ENCODE assay signal across 1 cellular context in the genomic region with DNA sequence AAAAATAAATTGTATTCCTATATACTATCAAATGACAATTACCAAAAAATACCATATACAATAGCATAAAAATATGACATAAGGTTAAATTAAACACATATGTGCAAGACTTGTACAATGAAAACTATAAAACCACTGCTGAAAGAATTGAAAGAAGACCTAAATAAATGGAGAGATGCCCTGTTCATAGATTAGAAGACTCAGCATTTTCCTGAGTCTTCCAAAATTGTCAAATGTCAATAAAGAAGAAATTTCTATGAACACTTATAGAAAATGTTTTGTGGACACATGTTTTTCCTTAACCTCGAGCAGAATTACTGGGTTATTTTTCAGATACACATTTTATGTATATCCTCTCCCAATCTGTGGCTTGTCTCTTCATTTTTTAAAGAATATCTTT.
TF ChIP-seq lines count a peak whose summit lies in the region.

No MANE protein-coding gene starts in this region.

TF ChIP-seq in A549, 52 proteins besides CTCF, POLR2A, EP300 and RAD21 (continued from another document):
- TF ChIP-seq, protein P1, sequence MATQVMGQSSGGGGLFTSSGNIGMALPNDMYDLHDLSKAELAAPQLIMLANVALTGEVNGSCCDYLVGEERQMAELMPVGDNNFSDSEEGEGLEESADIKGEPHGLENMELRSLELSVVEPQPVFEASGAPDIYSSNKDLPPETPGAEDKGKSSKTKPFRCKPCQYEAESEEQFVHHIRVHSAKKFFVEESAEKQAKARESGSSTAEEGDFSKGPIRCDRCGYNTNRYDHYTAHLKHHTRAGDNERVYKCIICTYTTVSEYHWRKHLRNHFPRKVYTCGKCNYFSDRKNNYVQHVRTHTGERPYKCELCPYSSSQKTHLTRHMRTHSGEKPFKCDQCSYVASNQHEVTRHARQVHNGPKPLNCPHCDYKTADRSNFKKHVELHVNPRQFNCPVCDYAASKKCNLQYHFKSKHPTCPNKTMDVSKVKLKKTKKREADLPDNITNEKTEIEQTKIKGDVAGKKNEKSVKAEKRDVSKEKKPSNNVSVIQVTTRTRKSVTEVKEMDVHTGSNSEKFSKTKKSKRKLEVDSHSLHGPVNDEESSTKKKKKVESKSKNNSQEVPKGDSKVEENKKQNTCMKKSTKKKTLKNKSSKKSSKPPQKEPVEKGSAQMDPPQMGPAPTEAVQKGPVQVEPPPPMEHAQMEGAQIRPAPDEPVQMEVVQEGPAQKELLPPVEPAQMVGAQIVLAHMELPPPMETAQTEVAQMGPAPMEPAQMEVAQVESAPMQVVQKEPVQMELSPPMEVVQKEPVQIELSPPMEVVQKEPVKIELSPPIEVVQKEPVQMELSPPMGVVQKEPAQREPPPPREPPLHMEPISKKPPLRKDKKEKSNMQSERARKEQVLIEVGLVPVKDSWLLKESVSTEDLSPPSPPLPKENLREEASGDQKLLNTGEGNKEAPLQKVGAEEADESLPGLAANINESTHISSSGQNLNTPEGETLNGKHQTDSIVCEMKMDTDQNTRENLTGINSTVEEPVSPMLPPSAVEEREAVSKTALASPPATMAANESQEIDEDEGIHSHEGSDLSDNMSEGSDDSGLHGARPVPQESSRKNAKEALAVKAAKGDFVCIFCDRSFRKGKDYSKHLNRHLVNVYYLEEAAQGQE (IDR thresholded peaks at IDR 0.05): no peak
- peak; percentile 40 for TF ChIP-seq MAFK (IDR thresholded peaks at IDR 0.05; ENCODE audit: partially characterized antibody)
